In genomic region chr3:122609798-122610559, GRCh38 we compare ENCODE assay signal across 1 cellular context.
TF ChIP-seq lines count a peak whose summit lies in the region.

No MANE protein-coding gene starts in this region.

TF ChIP-seq in SK-N-SH, 30 proteins besides CTCF, POLR2A, EP300 and RAD21 (continued from another document):
- TF ChIP-seq EZH2phosphoT487 (IDR thresholded peaks at IDR 0.05; ENCODE audit: borderline replicate concordance, low read depth) (no peak), TAF1 (IDR thresholded peaks at IDR 0.05; ENCODE audit: borderline replicate concordance, low read depth, low read length) (no peak), GABPA (IDR thresholded peaks at IDR 0.05; ENCODE audit: low read depth) (no peak), FOSL2 (IDR thresholded peaks at IDR 0.05; ENCODE audit: borderline replicate concordance, low read depth) (peak; percentile 96), JUND (IDR thresholded peaks at IDR 0.05) (peak; percentile 88), POLR2AphosphoS5 (IDR thresholded peaks at IDR 0.05; ENCODE audit: low read depth, low read length) (peak; percentile 25; the same call in 1 of the 2 replicates), TEAD4 (IDR thresholded peaks at IDR 0.05; ENCODE audit: borderline replicate concordance, insufficient read depth) (no peak)
